ENCODE assay signal across 8 cellular contexts in genomic region chr17:41496803-41497484, GRCh38.
A peak's percentile ranks its signal among the peaks of the same experiment; 100 is the strongest.
DNase-seq lines count a peak whose midpoint lies in the region; ATAC-seq lines count a peak whose summit lies in the region.

No MANE protein-coding gene starts in this region.

- H3K27ac ChIP-seq in mucosa of rectum (ENCODE audit: low read depth in 2 of 2, low read length in 2 of 2), result peak overlapping the region; percentile 74 to 78

- H3K27me3 ChIP-seq in mucosa of rectum (ENCODE audit: control insufficient read depth in 2 of 2, insufficient read depth in 2 of 2, low read length in 2 of 2), result no peaks in the 10 kb centered on the region

- peak overlapping the region in 1 of 2 donors; percentile 41 for H3K4me3 ChIP-seq in mucosa of rectum (ENCODE audit: low read length in 2 of 2)

- no peaks in the 10 kb centered on the region for H3K36me3 ChIP-seq in mucosa of rectum (ENCODE audit: control insufficient read depth in 2 of 2, insufficient read depth in 2 of 2, low read length in 2 of 2)

- peaks cover 0 to 13% of the 10 kb centered on the region in 2 donors for H3K4me1 Mint-ChIP-seq in effector memory CD8-positive, alpha-beta T cell (ENCODE audit: low read depth in 2 of 2)

- H3K4me3 Mint-ChIP-seq in effector memory CD8-positive, alpha-beta T cell, result peak overlapping the region in 1 of 2 donors; percentile 16

- peak; percentile 92 for DNase-seq in ELR (ENCODE audit: low read depth)
- peak; percentile 22 for DNase-seq in NCI-H526 treated with DMSO at 0.1 percent for 48 hours (lab: John Stamatoyannopoulos, UW)
- DNase-seq in activated CD4-positive, alpha-beta T cell treated with anti-CD3 and anti-CD28 coated beads, Interleukin-2, amount 50 U/mL, for 4 hours, result peak; percentile 27 to 31
- DNase-seq in effector memory CD8-positive, alpha-beta T cell, result peak; percentile 21 to 44 (median 29)
- peak; percentile 34 for DNase-seq in stimulated activated naive CD4-positive, alpha-beta T cell treated with Interleukin-2 at 50 U/mL for 16 hours (lab: John Stamatoyannopoulos, UW)
- no peak for DNase-seq in hippocampal formation (lab: John Stamatoyannopoulos, UW)

- no peaks in the 10 kb centered on the region for H3K9me3 ChIP-seq in mucosa of rectum (ENCODE audit: control insufficient read depth in 2 of 2, low read length in 2 of 2)

- H3K4me1 ChIP-seq in mucosa of rectum (ENCODE audit: control insufficient read depth in 2 of 2, insufficient read depth in 2 of 2, low read length in 2 of 2), result peaks cover 7 to 18% of the 10 kb centered on the region in 2 donors

- peak; percentile 76 for ATAC-seq in HG02610 (IDR thresholded peaks at IDR 0.05; ENCODE audit: unreplicated experiment)
- peak; percentile 78 for ATAC-seq in effector memory CD8-positive, alpha-beta T cell (replicated peaks)

- peak overlapping the region in 1 of 2 donors; percentile 33 for H3K27ac Mint-ChIP-seq in effector memory CD8-positive, alpha-beta T cell

- H3K9me3 Mint-ChIP-seq in effector memory CD8-positive, alpha-beta T cell, result no peaks in the 10 kb centered on the region

- peaks cover 25 to 34% of the 10 kb centered on the region in 2 donors for H3K27me3 Mint-ChIP-seq in effector memory CD8-positive, alpha-beta T cell

- H3K9ac ChIP-seq in mucosa of rectum (ENCODE audit: low read depth in 1 of 2, low read length in 2 of 2), result peak overlapping the region; percentile 41 to 54

- no peaks in the 10 kb centered on the region for H3K36me3 Mint-ChIP-seq in effector memory CD8-positive, alpha-beta T cell (ENCODE audit: insufficient read depth)

Comparison
In these comparisons a context has a peak if more than half of its experiments do, and no peak if none do; other contexts are left out.
1. DNase-seq: peak in ELR (single experiment), NCI-H526 treated with DMSO at 0.1 percent for 48 hours (single experiment), activated CD4-positive, alpha-beta T cell treated with anti-CD3 and anti-CD28 coated beads, Interleukin-2, amount 50 U/mL, for 4 hours (2 of 2), effector memory CD8-positive, alpha-beta T cell (3 of 3) and stimulated activated naive CD4-positive, alpha-beta T cell treated with Interleukin-2 at 50 U/mL for 16 hours (single experiment); none in hippocampal formation (0 of 2).